Comparison of ENCODE assay signal across 2 cellular contexts in the genomic region with DNA sequence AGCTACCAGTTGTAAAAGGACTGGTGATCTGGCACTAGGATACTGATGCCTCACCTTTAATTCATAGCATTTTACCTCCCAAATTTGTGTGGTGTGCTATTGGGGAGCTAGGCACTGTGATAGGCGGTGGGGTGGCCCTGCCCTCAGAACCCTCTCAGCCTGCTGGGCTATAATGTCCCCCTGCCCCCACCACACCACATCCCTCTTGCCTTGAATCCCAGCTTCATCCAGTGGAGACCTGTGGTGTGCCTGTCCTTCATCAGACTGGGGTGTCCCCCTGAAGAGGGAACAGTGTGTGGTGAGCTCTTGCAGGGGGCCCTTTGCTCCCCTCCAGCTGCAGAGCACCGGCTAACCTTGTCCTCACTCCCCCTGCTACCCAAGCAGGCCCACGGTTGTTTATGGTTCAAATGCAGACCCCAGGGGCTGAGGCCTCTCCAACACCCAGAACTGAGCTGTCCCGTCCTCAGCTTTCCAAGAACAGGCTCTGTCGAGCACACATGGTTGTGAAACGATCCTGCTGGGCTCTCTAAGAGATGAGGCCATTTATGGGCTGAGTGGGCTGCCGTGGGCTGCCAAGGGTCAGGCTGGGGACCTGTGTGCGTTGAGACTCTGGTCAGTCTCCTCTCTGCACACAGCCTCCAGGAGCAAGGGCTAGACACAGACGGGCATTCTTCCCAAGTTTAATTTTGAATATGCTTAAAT.
TF ChIP-seq lines count a peak whose summit lies in the region.

No MANE protein-coding gene starts in this region.

TF ChIP-seq in SK-N-SH, 30 proteins besides CTCF, POLR2A, EP300 and RAD21:
- TF ChIP-seq, protein P1, sequence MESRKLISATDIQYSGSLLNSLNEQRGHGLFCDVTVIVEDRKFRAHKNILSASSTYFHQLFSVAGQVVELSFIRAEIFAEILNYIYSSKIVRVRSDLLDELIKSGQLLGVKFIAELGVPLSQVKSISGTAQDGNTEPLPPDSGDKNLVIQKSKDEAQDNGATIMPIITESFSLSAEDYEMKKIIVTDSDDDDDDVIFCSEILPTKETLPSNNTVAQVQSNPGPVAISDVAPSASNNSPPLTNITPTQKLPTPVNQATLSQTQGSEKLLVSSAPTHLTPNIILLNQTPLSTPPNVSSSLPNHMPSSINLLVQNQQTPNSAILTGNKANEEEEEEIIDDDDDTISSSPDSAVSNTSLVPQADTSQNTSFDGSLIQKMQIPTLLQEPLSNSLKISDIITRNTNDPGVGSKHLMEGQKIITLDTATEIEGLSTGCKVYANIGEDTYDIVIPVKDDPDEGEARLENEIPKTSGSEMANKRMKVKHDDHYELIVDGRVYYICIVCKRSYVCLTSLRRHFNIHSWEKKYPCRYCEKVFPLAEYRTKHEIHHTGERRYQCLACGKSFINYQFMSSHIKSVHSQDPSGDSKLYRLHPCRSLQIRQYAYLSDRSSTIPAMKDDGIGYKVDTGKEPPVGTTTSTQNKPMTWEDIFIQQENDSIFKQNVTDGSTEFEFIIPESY (IDR thresholded peaks at IDR 0.05; ENCODE audit: borderline replicate concordance, low read depth): no peak
- no peak for TF ChIP-seq EZH2phosphoT487 (IDR thresholded peaks at IDR 0.05; ENCODE audit: borderline replicate concordance, low read depth)
- no peak for TF ChIP-seq FOXM1 (IDR thresholded peaks at IDR 0.05; ENCODE audit: low read depth)
- no peak for TF ChIP-seq FOXJ3 (CRISPR knock-in tag; IDR thresholded peaks at IDR 0.05)
- TF ChIP-seq, protein P2, sequence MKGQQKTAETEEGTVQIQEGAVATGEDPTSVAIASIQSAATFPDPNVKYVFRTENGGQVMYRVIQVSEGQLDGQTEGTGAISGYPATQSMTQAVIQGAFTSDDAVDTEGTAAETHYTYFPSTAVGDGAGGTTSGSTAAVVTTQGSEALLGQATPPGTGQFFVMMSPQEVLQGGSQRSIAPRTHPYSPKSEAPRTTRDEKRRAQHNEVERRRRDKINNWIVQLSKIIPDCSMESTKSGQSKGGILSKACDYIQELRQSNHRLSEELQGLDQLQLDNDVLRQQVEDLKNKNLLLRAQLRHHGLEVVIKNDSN (IDR thresholded peaks at IDR 0.05; ENCODE audit: borderline replicate concordance, low read depth): no peak
- no peak for TF ChIP-seq MEF2A (IDR thresholded peaks at IDR 0.05; ENCODE audit: borderline replicate concordance, low read depth)
- TF ChIP-seq RFX5 (IDR thresholded peaks at IDR 0.05; ENCODE audit: low read length): no peak
- TF ChIP-seq YY1 (IDR thresholded peaks at IDR 0.05; ENCODE audit: low read depth): no peak
- no peak for TF ChIP-seq SIN3A (IDR thresholded peaks at IDR 0.05; ENCODE audit: borderline replicate concordance, low read depth, low read length)

TF ChIP-seq in SK-N-SH treated with all-trans-retinoic acid at 6 μM for 48 hours, 23 proteins besides CTCF, POLR2A, EP300 and RAD21:
- no peak for TF ChIP-seq RARB (CRISPR knock-in tag; IDR thresholded peaks at IDR 0.05)
- TF ChIP-seq, protein P3, sequence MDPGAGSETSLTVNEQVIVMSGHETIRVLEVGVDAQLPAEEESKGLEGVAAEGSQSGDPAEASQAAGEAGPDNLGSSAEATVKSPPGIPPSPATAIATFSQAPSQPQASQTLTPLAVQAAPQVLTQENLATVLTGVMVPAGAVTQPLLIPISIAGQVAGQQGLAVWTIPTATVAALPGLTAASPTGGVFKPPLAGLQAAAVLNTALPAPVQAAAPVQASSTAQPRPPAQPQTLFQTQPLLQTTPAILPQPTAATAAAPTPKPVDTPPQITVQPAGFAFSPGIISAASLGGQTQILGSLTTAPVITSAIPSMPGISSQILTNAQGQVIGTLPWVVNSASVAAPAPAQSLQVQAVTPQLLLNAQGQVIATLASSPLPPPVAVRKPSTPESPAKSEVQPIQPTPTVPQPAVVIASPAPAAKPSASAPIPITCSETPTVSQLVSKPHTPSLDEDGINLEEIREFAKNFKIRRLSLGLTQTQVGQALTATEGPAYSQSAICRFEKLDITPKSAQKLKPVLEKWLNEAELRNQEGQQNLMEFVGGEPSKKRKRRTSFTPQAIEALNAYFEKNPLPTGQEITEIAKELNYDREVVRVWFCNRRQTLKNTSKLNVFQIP (CRISPR knock-in tag; IDR thresholded peaks at IDR 0.05; ENCODE audit: borderline replicate concordance, low read depth): no peak
- TF ChIP-seq, protein P4, sequence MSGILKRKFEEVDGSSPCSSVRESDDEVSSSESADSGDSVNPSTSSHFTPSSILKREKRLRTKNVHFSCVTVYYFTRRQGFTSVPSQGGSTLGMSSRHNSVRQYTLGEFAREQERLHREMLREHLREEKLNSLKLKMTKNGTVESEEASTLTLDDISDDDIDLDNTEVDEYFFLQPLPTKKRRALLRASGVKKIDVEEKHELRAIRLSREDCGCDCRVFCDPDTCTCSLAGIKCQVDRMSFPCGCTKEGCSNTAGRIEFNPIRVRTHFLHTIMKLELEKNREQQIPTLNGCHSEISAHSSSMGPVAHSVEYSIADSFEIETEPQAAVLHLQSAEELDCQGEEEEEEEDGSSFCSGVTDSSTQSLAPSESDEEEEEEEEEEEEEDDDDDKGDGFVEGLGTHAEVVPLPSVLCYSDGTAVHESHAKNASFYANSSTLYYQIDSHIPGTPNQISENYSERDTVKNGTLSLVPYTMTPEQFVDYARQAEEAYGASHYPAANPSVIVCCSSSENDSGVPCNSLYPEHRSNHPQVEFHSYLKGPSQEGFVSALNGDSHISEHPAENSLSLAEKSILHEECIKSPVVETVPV (CRISPR knock-in tag; IDR thresholded peaks at IDR 0.05): no peak
- TF ChIP-seq OSR1 (CRISPR knock-in tag; IDR thresholded peaks at IDR 0.05): no peak
- no peak for TF ChIP-seq GLIS3 (CRISPR knock-in tag; IDR thresholded peaks at IDR 0.05)
- no peak for TF ChIP-seq CSDC2 (CRISPR knock-in tag; IDR thresholded peaks at IDR 0.05)
- TF ChIP-seq SNAI2 (CRISPR knock-in tag; IDR thresholded peaks at IDR 0.05): no peak
- no peak for TF ChIP-seq ARNTL (CRISPR knock-in tag; IDR thresholded peaks at IDR 0.05; ENCODE audit: borderline replicate concordance, low read depth)
- TF ChIP-seq TCF4 (CRISPR knock-in tag; IDR thresholded peaks at IDR 0.05; ENCODE audit: borderline replicate concordance): no peak
- TF ChIP-seq, protein P5, sequence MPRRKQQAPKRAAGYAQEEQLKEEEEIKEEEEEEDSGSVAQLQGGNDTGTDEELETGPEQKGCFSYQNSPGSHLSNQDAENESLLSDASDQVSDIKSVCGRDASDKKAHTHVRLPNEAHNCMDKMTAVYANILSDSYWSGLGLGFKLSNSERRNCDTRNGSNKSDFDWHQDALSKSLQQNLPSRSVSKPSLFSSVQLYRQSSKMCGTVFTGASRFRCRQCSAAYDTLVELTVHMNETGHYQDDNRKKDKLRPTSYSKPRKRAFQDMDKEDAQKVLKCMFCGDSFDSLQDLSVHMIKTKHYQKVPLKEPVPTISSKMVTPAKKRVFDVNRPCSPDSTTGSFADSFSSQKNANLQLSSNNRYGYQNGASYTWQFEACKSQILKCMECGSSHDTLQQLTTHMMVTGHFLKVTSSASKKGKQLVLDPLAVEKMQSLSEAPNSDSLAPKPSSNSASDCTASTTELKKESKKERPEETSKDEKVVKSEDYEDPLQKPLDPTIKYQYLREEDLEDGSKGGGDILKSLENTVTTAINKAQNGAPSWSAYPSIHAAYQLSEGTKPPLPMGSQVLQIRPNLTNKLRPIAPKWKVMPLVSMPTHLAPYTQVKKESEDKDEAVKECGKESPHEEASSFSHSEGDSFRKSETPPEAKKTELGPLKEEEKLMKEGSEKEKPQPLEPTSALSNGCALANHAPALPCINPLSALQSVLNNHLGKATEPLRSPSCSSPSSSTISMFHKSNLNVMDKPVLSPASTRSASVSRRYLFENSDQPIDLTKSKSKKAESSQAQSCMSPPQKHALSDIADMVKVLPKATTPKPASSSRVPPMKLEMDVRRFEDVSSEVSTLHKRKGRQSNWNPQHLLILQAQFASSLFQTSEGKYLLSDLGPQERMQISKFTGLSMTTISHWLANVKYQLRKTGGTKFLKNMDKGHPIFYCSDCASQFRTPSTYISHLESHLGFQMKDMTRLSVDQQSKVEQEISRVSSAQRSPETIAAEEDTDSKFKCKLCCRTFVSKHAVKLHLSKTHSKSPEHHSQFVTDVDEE (CRISPR knock-in tag; IDR thresholded peaks at IDR 0.05): no peak
- TF ChIP-seq, protein P6, sequence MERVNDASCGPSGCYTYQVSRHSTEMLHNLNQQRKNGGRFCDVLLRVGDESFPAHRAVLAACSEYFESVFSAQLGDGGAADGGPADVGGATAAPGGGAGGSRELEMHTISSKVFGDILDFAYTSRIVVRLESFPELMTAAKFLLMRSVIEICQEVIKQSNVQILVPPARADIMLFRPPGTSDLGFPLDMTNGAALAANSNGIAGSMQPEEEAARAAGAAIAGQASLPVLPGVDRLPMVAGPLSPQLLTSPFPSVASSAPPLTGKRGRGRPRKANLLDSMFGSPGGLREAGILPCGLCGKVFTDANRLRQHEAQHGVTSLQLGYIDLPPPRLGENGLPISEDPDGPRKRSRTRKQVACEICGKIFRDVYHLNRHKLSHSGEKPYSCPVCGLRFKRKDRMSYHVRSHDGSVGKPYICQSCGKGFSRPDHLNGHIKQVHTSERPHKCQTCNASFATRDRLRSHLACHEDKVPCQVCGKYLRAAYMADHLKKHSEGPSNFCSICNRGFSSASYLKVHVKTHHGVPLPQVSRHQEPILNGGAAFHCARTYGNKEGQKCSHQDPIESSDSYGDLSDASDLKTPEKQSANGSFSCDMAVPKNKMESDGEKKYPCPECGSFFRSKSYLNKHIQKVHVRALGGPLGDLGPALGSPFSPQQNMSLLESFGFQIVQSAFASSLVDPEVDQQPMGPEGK (CRISPR knock-in tag; IDR thresholded peaks at IDR 0.05; ENCODE audit: borderline replicate concordance): no peak
- TF ChIP-seq TOX (CRISPR knock-in tag; IDR thresholded peaks at IDR 0.05; ENCODE audit: borderline replicate concordance): no peak
- TF ChIP-seq ZNF70 (CRISPR knock-in tag; IDR thresholded peaks at IDR 0.05): no peak
- TF ChIP-seq ZFP3 (CRISPR knock-in tag; IDR thresholded peaks at IDR 0.05): no peak
- TF ChIP-seq ZFP30 (CRISPR knock-in tag; IDR thresholded peaks at IDR 0.05): no peak
- TF ChIP-seq, protein P7, sequence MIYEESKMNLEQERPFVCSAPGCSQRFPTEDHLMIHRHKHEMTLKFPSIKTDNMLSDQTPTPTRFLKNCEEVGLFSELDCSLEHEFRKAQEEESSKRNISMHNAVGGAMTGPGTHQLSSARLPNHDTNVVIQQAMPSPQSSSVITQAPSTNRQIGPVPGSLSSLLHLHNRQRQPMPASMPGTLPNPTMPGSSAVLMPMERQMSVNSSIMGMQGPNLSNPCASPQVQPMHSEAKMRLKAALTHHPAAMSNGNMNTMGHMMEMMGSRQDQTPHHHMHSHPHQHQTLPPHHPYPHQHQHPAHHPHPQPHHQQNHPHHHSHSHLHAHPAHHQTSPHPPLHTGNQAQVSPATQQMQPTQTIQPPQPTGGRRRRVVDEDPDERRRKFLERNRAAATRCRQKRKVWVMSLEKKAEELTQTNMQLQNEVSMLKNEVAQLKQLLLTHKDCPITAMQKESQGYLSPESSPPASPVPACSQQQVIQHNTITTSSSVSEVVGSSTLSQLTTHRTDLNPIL (CRISPR knock-in tag; IDR thresholded peaks at IDR 0.05; ENCODE audit: low read depth): no peak
- no peak for TF ChIP-seq ZNF565 (CRISPR knock-in tag; conservative IDR thresholded peaks at IDR 0.05; ENCODE audit: low read depth)
- no peak for TF ChIP-seq ZC3H10 (CRISPR knock-in tag; IDR thresholded peaks at IDR 0.05)
- no peak for TF ChIP-seq ESRRG (CRISPR knock-in tag; IDR thresholded peaks at IDR 0.05)
- no peak for TF ChIP-seq ISL1 (CRISPR knock-in tag; IDR thresholded peaks at IDR 0.05)
